ENCODE assay signal across 9 cellular contexts in the genomic region with DNA sequence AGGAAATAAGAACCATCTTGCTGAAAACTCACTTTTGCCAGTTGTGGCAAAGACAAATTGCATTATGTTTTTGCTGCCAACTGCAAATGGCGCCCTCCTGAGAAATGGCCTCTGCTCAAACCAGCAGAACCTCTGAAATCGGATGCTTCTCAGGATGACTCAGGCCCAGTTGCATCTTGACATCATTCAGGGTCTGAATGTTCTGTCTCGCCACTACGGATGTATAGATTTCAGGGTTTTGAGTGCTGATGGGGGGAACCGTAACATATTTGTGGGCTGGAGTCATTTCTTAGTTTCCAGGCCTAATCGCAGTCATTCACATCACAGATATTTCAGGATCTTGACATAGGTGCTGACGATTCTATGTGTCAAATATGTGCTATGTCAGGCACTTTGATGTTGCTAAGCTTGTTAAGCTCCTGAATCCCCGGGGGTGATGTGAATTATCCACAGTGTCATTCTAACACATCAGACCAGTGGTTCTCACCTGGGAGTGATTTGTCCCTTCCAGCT.
DNase-seq lines count a peak whose midpoint lies in the region; ATAC-seq lines count a peak whose summit lies in the region.
"Had no signal": no experiment of that assay in that cellular context is flagged by ENCODE, and none has a peak within 500 bp of the region (broad histone marks: within the 10 kb centered on the region; RNA-seq: fewer than 3 reads in every experiment).

No MANE protein-coding gene starts in this region.

- peak overlapping the region; percentile 73 for H3K27ac Mint-ChIP-seq in activated CD4-positive, alpha-beta T cell treated with anti-CD3 and anti-CD28 coated beads for 36 hours
- H3K27ac Mint-ChIP-seq in activated CD4-positive, alpha-beta T cell treated with anti-CD3 and anti-CD28 coated beads, Interleukin-2, amount 10 ng/mL, durations not matched to agents 7 days and 5 days, result no peak overlapping the region

- CTCF ChIA-PET in activated CD4-positive, alpha-beta T cell treated with anti-CD3 and anti-CD28 coated beads for 36 hours (lab: Charles Lee), result interaction anchor here (0.7 to 1.0 kb wide), 2 partner anchors 9 to 1169 kb away, joined by 4 to 5 read pairs; no protein-coding TSS in a partner anchor
- CTCF ChIA-PET in activated CD4-positive, alpha-beta T cell treated with anti-CD3 and anti-CD28 coated beads, Interleukin-2, amount 10 ng/mL, durations not matched to agents 7 days and 5 days (lab: Charles Lee), result interaction anchor here (1.1 kb wide), 1 partner anchor 10 kb away, joined by 3 read pairs; no protein-coding TSS in a partner anchor

- H3K4me1 Mint-ChIP-seq in activated CD4-positive, alpha-beta T cell treated with anti-CD3 and anti-CD28 coated beads for 36 hours, result peaks cover 9% of the 10 kb centered on the region
- peaks cover 7% of the 10 kb centered on the region for H3K4me1 Mint-ChIP-seq in activated CD4-positive, alpha-beta T cell treated with anti-CD3 and anti-CD28 coated beads, Interleukin-2, amount 10 ng/mL, durations not matched to agents 7 days and 5 days

- no peaks in the 10 kb centered on the region for H3K36me3 Mint-ChIP-seq in activated CD4-positive, alpha-beta T cell treated with anti-CD3 and anti-CD28 coated beads for 36 hours (ENCODE audit: low read depth)
- H3K36me3 Mint-ChIP-seq in activated CD4-positive, alpha-beta T cell treated with anti-CD3 and anti-CD28 coated beads, Interleukin-2, amount 10 ng/mL, durations not matched to agents 7 days and 5 days (ENCODE audit: low read depth), result no peaks in the 10 kb centered on the region
- H3K36me3 Mint-ChIP-seq: naive B cell had no signal

- peaks cover 3% of the 10 kb centered on the region for H3K27me3 Mint-ChIP-seq in activated CD4-positive, alpha-beta T cell treated with anti-CD3 and anti-CD28 coated beads for 36 hours
- H3K27me3 Mint-ChIP-seq in activated CD4-positive, alpha-beta T cell treated with anti-CD3 and anti-CD28 coated beads, Interleukin-2, amount 10 ng/mL, durations not matched to agents 7 days and 5 days, result no peaks in the 10 kb centered on the region

- H3K4me3 Mint-ChIP-seq in activated CD4-positive, alpha-beta T cell treated with anti-CD3 and anti-CD28 coated beads for 36 hours, result no peak overlapping the region
- H3K4me3 Mint-ChIP-seq in activated CD4-positive, alpha-beta T cell treated with anti-CD3 and anti-CD28 coated beads, Interleukin-2, amount 10 ng/mL, durations not matched to agents 7 days and 5 days, result no peak overlapping the region
- H3K4me3 Mint-ChIP-seq: naive B cell had no signal

- peak; percentile 70 for DNase-seq in activated CD4-positive, alpha-beta T cell treated with anti-CD3 and anti-CD28 coated beads for 36 hours
- no peak for DNase-seq in activated CD4-positive, alpha-beta T cell treated with anti-CD3 and anti-CD28 coated beads, Interleukin-2, amount 10 ng/mL, durations not matched to agents 7 days and 5 days
- peak; percentile 99 for DNase-seq in HS-27A (ENCODE audit: low read depth)
- peak; percentile 97 for DNase-seq in brain pericyte (ENCODE audit: low read depth, low spot score)
- peak; percentile 55 for DNase-seq in stimulated activated CD4-positive, alpha-beta T cell treated with anti-CD3 and anti-CD28 coated beads, Interleukin-1b, Interleukin-23, amount 100 ng/mL, for 48 hours
- no peak for DNase-seq in NCI-H146 (lab: John Stamatoyannopoulos, UW)
- DNase-seq: naive B cell had no signal

- POLR2A ChIA-PET in activated CD4-positive, alpha-beta T cell treated with anti-CD3 and anti-CD28 coated beads for 36 hours (lab: Charles Lee), result interaction anchor here (0.6 kb wide), 1 partner anchor 422 kb away, joined by 3 read pairs; no protein-coding TSS in a partner anchor
- POLR2A ChIA-PET in activated CD4-positive, alpha-beta T cell treated with anti-CD3 and anti-CD28 coated beads, Interleukin-2, amount 10 ng/mL, durations not matched to agents 7 days and 5 days (lab: Charles Lee), result no interaction called here

- peak; percentile 86 for ATAC-seq in activated CD4-positive, alpha-beta T cell treated with anti-CD3 and anti-CD28 coated beads for 36 hours
- ATAC-seq in GM18858 (IDR thresholded peaks at IDR 0.05; ENCODE audit: unreplicated experiment) (no peak), GM19328 (IDR thresholded peaks at IDR 0.05; ENCODE audit: unreplicated experiment) (no peak)

- intact Hi-C loops in activated CD4-positive, alpha-beta T cell treated with anti-CD3 and anti-CD28 coated beads for 36 hours (cut with DNase I, micrococcal nuclease), result no loop called here

- H3K9me3 Mint-ChIP-seq in activated CD4-positive, alpha-beta T cell treated with anti-CD3 and anti-CD28 coated beads for 36 hours (ENCODE audit: low read depth), result no peaks in the 10 kb centered on the region
- H3K9me3 Mint-ChIP-seq in activated CD4-positive, alpha-beta T cell treated with anti-CD3 and anti-CD28 coated beads, Interleukin-2, amount 10 ng/mL, durations not matched to agents 7 days and 5 days, result no peaks in the 10 kb centered on the region
- H3K9me3 Mint-ChIP-seq: naive B cell had no signal

Comparison
In these comparisons a context has a peak if more than half of its experiments do, and no peak if none do; other contexts are left out.
1. DNase-seq: peak in activated CD4-positive, alpha-beta T cell treated with anti-CD3 and anti-CD28 coated beads for 36 hours (single experiment), HS-27A (single experiment), brain pericyte (single experiment) and stimulated activated CD4-positive, alpha-beta T cell treated with anti-CD3 and anti-CD28 coated beads, Interleukin-1b, Interleukin-23, amount 100 ng/mL, for 48 hours (single experiment); none in activated CD4-positive, alpha-beta T cell treated with anti-CD3 and anti-CD28 coated beads, Interleukin-2, amount 10 ng/mL, durations not matched to agents 7 days and 5 days (single experiment) and NCI-H146 (single experiment).